8 cellular contexts compared by ENCODE assay signal in the genomic region with DNA sequence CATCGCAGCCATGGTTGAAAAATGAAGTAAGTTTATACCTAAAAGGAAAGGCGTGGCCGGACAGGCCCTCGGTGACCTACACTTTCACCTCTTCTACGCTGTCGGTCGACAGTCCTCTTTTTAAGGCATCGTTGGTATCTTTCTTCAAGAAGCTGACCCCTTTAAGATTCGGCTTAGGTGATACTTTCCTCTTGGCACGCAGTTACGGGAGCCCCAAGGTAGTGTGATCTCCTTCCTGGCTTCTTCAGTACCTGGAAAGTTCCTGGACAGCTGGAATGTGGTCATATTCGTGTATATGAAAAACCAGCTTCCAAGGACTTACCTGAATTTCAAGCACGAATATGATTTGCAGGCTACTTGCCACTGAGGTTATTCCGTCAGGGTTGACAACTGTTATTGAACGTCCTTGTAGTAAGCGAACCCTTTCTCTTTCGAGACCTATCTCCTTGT. TPM values are rescaled to one million over a fixed set of nuclear protein-coding genes. Genes with fewer than 3 reads are reported as not detected.
DNase-seq lines count a peak whose midpoint lies in the region; ATAC-seq and TF ChIP-seq lines count a peak whose summit lies in the region.

No MANE protein-coding gene starts in this region.

- H3K27ac ChIP-seq in upper lobe of left lung: peak overlapping the region; percentile 97 to 99 (median 98)

- 88 to 89% methylated on average over 17 of the region's 17 CpGs for WGBS in upper lobe of left lung, 2 donors

- peaks cover 52% of the 10 kb centered on the region for H3K4me1 Mint-ChIP-seq in activated naive CD4-positive, alpha-beta T cell treated with anti-CD3 and anti-CD28 coated beads, Interleukin-2, amount 10 ng/mL, durations not matched to agents 7 days and 5 days
- peaks cover 69% of the 10 kb centered on the region for H3K4me1 Mint-ChIP-seq in activated naive CD8-positive, alpha-beta T cell treated with anti-CD3 and anti-CD28 coated beads, Interleukin-2, amount 50 U/mL, for 24 hours
- peaks cover 55% of the 10 kb centered on the region for H3K4me1 Mint-ChIP-seq in memory B cell

- intact Hi-C loops in posterior cingulate gyrus (cut with DNase I): loop anchor here (2.0 to 10.0 kb wide), 2 partner anchors 54 to 172 kb away; a partner anchor contains a TSS

- H3K4me3 ChIP-seq in upper lobe of left lung: peak overlapping the region in 3 of 4 donors; percentile 60 to 84 (median 67)

- H3K36me3 Mint-ChIP-seq in activated naive CD4-positive, alpha-beta T cell treated with anti-CD3 and anti-CD28 coated beads, Interleukin-2, amount 10 ng/mL, durations not matched to agents 7 days and 5 days: peaks cover 14% of the 10 kb centered on the region
- no peaks in the 10 kb centered on the region for H3K36me3 Mint-ChIP-seq in activated naive CD8-positive, alpha-beta T cell treated with anti-CD3 and anti-CD28 coated beads, Interleukin-2, amount 50 U/mL, for 24 hours (ENCODE audit: low read depth)
- peaks cover 9% of the 10 kb centered on the region for H3K36me3 Mint-ChIP-seq in memory B cell

- TF ChIP-seq EP300 in upper lobe of left lung (IDR thresholded peaks at IDR 0.05): no peak

- no peaks in the 10 kb centered on the region for H3K9me3 ChIP-seq in upper lobe of left lung

- H3K9me3 Mint-ChIP-seq in activated naive CD4-positive, alpha-beta T cell treated with anti-CD3 and anti-CD28 coated beads, Interleukin-2, amount 10 ng/mL, durations not matched to agents 7 days and 5 days: no peaks in the 10 kb centered on the region
- no peaks in the 10 kb centered on the region for H3K9me3 Mint-ChIP-seq in activated naive CD8-positive, alpha-beta T cell treated with anti-CD3 and anti-CD28 coated beads, Interleukin-2, amount 50 U/mL, for 24 hours
- no peaks in the 10 kb centered on the region for H3K9me3 Mint-ChIP-seq in memory B cell

- H3K4me1 ChIP-seq in upper lobe of left lung: peaks cover 16 to 28% (median 27%) of the 10 kb centered on the region in 4 donors

- no peak for TF ChIP-seq POLR2A in upper lobe of left lung (IDR thresholded peaks at IDR 0.05)

- H3K27me3 Mint-ChIP-seq in activated naive CD4-positive, alpha-beta T cell treated with anti-CD3 and anti-CD28 coated beads, Interleukin-2, amount 10 ng/mL, durations not matched to agents 7 days and 5 days: peaks cover 4% of the 10 kb centered on the region
- no peaks in the 10 kb centered on the region for H3K27me3 Mint-ChIP-seq in activated naive CD8-positive, alpha-beta T cell treated with anti-CD3 and anti-CD28 coated beads, Interleukin-2, amount 50 U/mL, for 24 hours
- H3K27me3 Mint-ChIP-seq in memory B cell: no peaks in the 10 kb centered on the region

- ATAC-seq in activated naive CD8-positive, alpha-beta T cell treated with anti-CD3 and anti-CD28 coated beads, Interleukin-2, amount 50 U/mL, for 24 hours: no peak
- no peak for ATAC-seq in memory B cell (ENCODE audit: low read depth)
- no peak for ATAC-seq in upper lobe of left lung (ENCODE audit: low FRiP score in 2 of 2)

- no peaks in the 10 kb centered on the region for H3K36me3 ChIP-seq in upper lobe of left lung

- DNase-seq in activated naive CD4-positive, alpha-beta T cell treated with anti-CD3 and anti-CD28 coated beads, Interleukin-2, amount 10 ng/mL, durations not matched to agents 7 days and 5 days: no peak
- no peak for DNase-seq in activated naive CD4-positive, alpha-beta T cell (lab: John Stamatoyannopoulos, UW)
- DNase-seq in activated naive CD8-positive, alpha-beta T cell treated with anti-CD3 and anti-CD28 coated beads, Interleukin-2, amount 50 U/mL, for 24 hours: no peak
- DNase-seq in memory B cell (ENCODE audit: low spot score in 2 of 2): no peak
- DNase-seq in upper lobe of left lung: no peak
- DNase-seq in NCI-H510A (lab: John Stamatoyannopoulos, UW): no peak
- no peak for DNase-seq in GM03348 (ENCODE audit: low spot score)
- no peak for DNase-seq in posterior cingulate gyrus

- H3K4me3 Mint-ChIP-seq in activated naive CD4-positive, alpha-beta T cell treated with anti-CD3 and anti-CD28 coated beads, Interleukin-2, amount 10 ng/mL, durations not matched to agents 7 days and 5 days: peak overlapping the region; percentile 86
- H3K4me3 Mint-ChIP-seq in activated naive CD8-positive, alpha-beta T cell treated with anti-CD3 and anti-CD28 coated beads, Interleukin-2, amount 50 U/mL, for 24 hours: peak overlapping the region; percentile 91
- peak overlapping the region; percentile 91 for H3K4me3 Mint-ChIP-seq in memory B cell

- no peaks in the 10 kb centered on the region for H3K27me3 ChIP-seq in upper lobe of left lung

- H3K27ac Mint-ChIP-seq in activated naive CD4-positive, alpha-beta T cell treated with anti-CD3 and anti-CD28 coated beads, Interleukin-2, amount 10 ng/mL, durations not matched to agents 7 days and 5 days: peak overlapping the region; percentile 91
- H3K27ac Mint-ChIP-seq in activated naive CD8-positive, alpha-beta T cell treated with anti-CD3 and anti-CD28 coated beads, Interleukin-2, amount 50 U/mL, for 24 hours: peak overlapping the region; percentile 95
- H3K27ac Mint-ChIP-seq in memory B cell: peak overlapping the region; percentile 99

- CTCF ChIA-PET in activated naive CD4-positive, alpha-beta T cell treated with anti-CD3 and anti-CD28 coated beads, Interleukin-2, amount 10 ng/mL, durations not matched to agents 7 days and 5 days (lab: Charles Lee): interaction anchor here (1.0 to 1.7 kb wide), 3 partner anchors 9 to 56 kb away, joined by 3 to 7 read pairs (median 3); no protein-coding TSS in a partner anchor

- no peak for TF ChIP-seq CTCF in upper lobe of left lung (IDR thresholded peaks at IDR 0.05)

RNA-seq across cellular contexts. Expression of a gene that starts 0.9 kb away (rescaled TPM):
- total RNA-seq in upper lobe of left lung: 10 to 100 TPM; 24.1 to 100.0 (median 71.7) TPM
